ENCODE assay signal across 14 cellular contexts in genomic region chr5:96750110-96750822, GRCh38. TPM values are rescaled to one million over a fixed set of nuclear protein-coding genes. Genes with fewer than 3 reads are reported as not detected.
DNase-seq lines count a peak whose midpoint lies in the region; ATAC-seq and TF ChIP-seq lines count a peak whose summit lies in the region.
"Had no signal": no experiment of that assay in that cellular context is flagged by ENCODE, and none has a peak within 500 bp of the region (broad histone marks: within the 10 kb centered on the region; RNA-seq: fewer than 3 reads in every experiment).

No MANE protein-coding gene starts in this region.

- H3K4me1 Mint-ChIP-seq in activated CD4-positive, alpha-beta T cell treated with anti-CD3 and anti-CD28 coated beads for 36 hours = peaks cover 26% of the 10 kb centered on the region
- H3K4me1 Mint-ChIP-seq in Caco-2 (ENCODE audit: low read depth, unreplicated experiment) = peaks cover 12% of the 10 kb centered on the region
- peaks cover 46% of the 10 kb centered on the region for H3K4me1 Mint-ChIP-seq in neural progenitor cell
- H3K4me1 Mint-ChIP-seq: CD14-positive monocyte, H9 had no signal

- TF ChIP-seq CTCF in Caco-2 (IDR thresholded peaks at IDR 0.05; ENCODE audit: insufficient read depth in 1 of 2, low read depth in 1 of 2, low read length in 1 of 2, severe bottlenecking in 1 of 2, unreplicated experiment in 1 of 2) (no peak), neural progenitor cell (IDR thresholded peaks at IDR 0.05) (no peak)

- no peaks in the 10 kb centered on the region for H3K27me3 Mint-ChIP-seq in activated CD4-positive, alpha-beta T cell treated with anti-CD3 and anti-CD28 coated beads for 36 hours
- H3K27me3 Mint-ChIP-seq in Caco-2 (ENCODE audit: insufficient read depth, unreplicated experiment) (no peaks in the 10 kb centered on the region), neural progenitor cell (ENCODE audit: insufficient read depth, low read depth) (no peaks in the 10 kb centered on the region)

- intact Hi-C loops in activated CD4-positive, alpha-beta T cell treated with anti-CD3 and anti-CD28 coated beads for 36 hours (cut with DNase I, micrococcal nuclease) = loop anchor here (5.0 to 10.0 kb wide), 2 partner anchors 138 to 405 kb away; no protein-coding TSS in a partner anchor
- intact Hi-C loops in Caco-2 (cut with micrococcal nuclease; ENCODE audit: unreplicated experiment) = loop anchor here (5.0 to 10.0 kb wide), 4 partner anchors 138 to 405 kb away; partner anchors contain the start of gene LIX1

- no peaks in the 10 kb centered on the region for H3K79me2 ChIP-seq in neural progenitor cell (ENCODE audit: low read depth)

- H3K4me2 ChIP-seq in neural progenitor cell = no peak overlapping the region

- H3K27me3 ChIP-seq in Caco-2 (replicated peaks; ENCODE audit: control insufficient read depth, insufficient read depth, low read length) (no peaks in the 10 kb centered on the region), neural progenitor cell (no peaks in the 10 kb centered on the region), subcutaneous abdominal adipose tissue (ENCODE audit: control insufficient read depth in 5 of 5, insufficient read depth in 4 of 5, low read length in 5 of 5) (no peaks in the 10 kb centered on the region)

- H2AFZ ChIP-seq in neural progenitor cell (replicated peaks) = no peak overlapping the region

- peaks cover 33% of the 10 kb centered on the region for H3K36me3 Mint-ChIP-seq in activated CD4-positive, alpha-beta T cell treated with anti-CD3 and anti-CD28 coated beads for 36 hours (ENCODE audit: low read depth)
- H3K36me3 Mint-ChIP-seq in Caco-2 (ENCODE audit: insufficient read depth, unreplicated experiment) (peaks cover 76% of the 10 kb centered on the region), neural progenitor cell (peaks cover 16% of the 10 kb centered on the region)

- no TSS peak for BruUV-seq in Caco-2 (replicated peaks; lab: Mats Ljungman, UMichigan)

- peak; percentile 66 for ATAC-seq in activated CD4-positive, alpha-beta T cell treated with anti-CD3 and anti-CD28 coated beads for 36 hours
- no peak for ATAC-seq in GM21786 (IDR thresholded peaks at IDR 0.05; ENCODE audit: unreplicated experiment)
- ATAC-seq: CD8-positive, alpha-beta T cell; GM12878; HepG2 had no signal

- H3K4me3 ChIP-seq in Caco-2 (ENCODE audit: low read depth, low read length) = no peak overlapping the region
- no peak overlapping the region for H3K4me3 ChIP-seq in neural progenitor cell
- H3K4me3 ChIP-seq in subcutaneous abdominal adipose tissue (ENCODE audit: low read depth in 1 of 5, low read length in 5 of 5) = no peak overlapping the region
- H3K4me3 ChIP-seq: GM12878 had no signal

- POLR2A ChIA-PET in activated CD4-positive, alpha-beta T cell treated with anti-CD3 and anti-CD28 coated beads for 36 hours (lab: Charles Lee) = interaction anchor here (0.6 kb wide), 1 partner anchor 87 kb away, joined by 4 read pairs; no protein-coding TSS in a partner anchor
- POLR2A ChIA-PET in Caco-2 (lab: Charles Lee) = no interaction called here

- H3K27ac ChIP-seq in neural progenitor cell (no peak overlapping the region), subcutaneous abdominal adipose tissue (ENCODE audit: low read depth, low read length) (peak overlapping the region; percentile 37)
- H3K27ac ChIP-seq: 22Rv1 had no signal

- no peak overlapping the region for H3K4me3 Mint-ChIP-seq in activated CD4-positive, alpha-beta T cell treated with anti-CD3 and anti-CD28 coated beads for 36 hours
- H3K4me3 Mint-ChIP-seq in Caco-2 (ENCODE audit: unreplicated experiment) (no peak overlapping the region), neural progenitor cell (no peak overlapping the region)
- H3K4me3 Mint-ChIP-seq: CD14-positive monocyte; CD8-positive, alpha-beta T cell; H9 had no signal

- peaks cover 3% of the 10 kb centered on the region; the same call in 1 of the 2 replicates for H3K36me3 ChIP-seq in Caco-2 (ENCODE audit: control insufficient read depth, insufficient read depth, low read length)
- H3K36me3 ChIP-seq in neural progenitor cell = no peaks in the 10 kb centered on the region
- peaks cover 66 to 89% (median 88%) of the 10 kb centered on the region in 5 donors for H3K36me3 ChIP-seq in subcutaneous abdominal adipose tissue (ENCODE audit: control insufficient read depth in 5 of 5, insufficient read depth in 5 of 5, low read length in 5 of 5)

- CTCF ChIA-PET in activated CD4-positive, alpha-beta T cell treated with anti-CD3 and anti-CD28 coated beads for 36 hours (lab: Charles Lee) = interaction anchor here (0.6 to 1.6 kb wide), 9 partner anchors 28 to 413 kb away, joined by 3 to 5 read pairs (median 3); no protein-coding TSS in a partner anchor
- CTCF ChIA-PET in Caco-2 (lab: Charles Lee) = no interaction called here

- H3K9ac ChIP-seq in neural progenitor cell (no peak overlapping the region), subcutaneous abdominal adipose tissue (ENCODE audit: low read length in 5 of 5) (no peak overlapping the region)

- no peaks in the 10 kb centered on the region for H3K9me3 Mint-ChIP-seq in activated CD4-positive, alpha-beta T cell treated with anti-CD3 and anti-CD28 coated beads for 36 hours (ENCODE audit: low read depth)
- H3K9me3 Mint-ChIP-seq in Caco-2 (ENCODE audit: unreplicated experiment) (no peaks in the 10 kb centered on the region), neural progenitor cell (no peaks in the 10 kb centered on the region)
- H3K9me3 Mint-ChIP-seq: CD14-positive monocyte; CD8-positive, alpha-beta T cell; H9 had no signal

- H3F3A ChIP-seq in neural progenitor cell (ENCODE audit: low read depth) = peaks cover 6% of the 10 kb centered on the region

- no peak for DNase-seq in activated CD4-positive, alpha-beta T cell treated with anti-CD3 and anti-CD28 coated beads for 36 hours
- no peak for DNase-seq in activated CD4-positive, alpha-beta T cell treated with anti-CD3 and anti-CD28 coated beads for 4 hours
- no peak for DNase-seq in Caco-2
- DNase-seq in neural progenitor cell (ENCODE audit: low spot score) = no peak
- DNase-seq in stimulated activated CD4-positive, alpha-beta T cell treated with anti-CD3 and anti-CD28 coated beads, Interleukin-1b, Interleukin-23, amount 100 ng/mL, for 48 hours = no peak
- DNase-seq: CD8-positive, alpha-beta T cell; GOT3; H9 had no signal

- H3K9me3 ChIP-seq in Caco-2 (no peaks in the 10 kb centered on the region), neural progenitor cell (ENCODE audit: low read depth) (no peaks in the 10 kb centered on the region), subcutaneous abdominal adipose tissue (ENCODE audit: control insufficient read depth in 5 of 5, low read length in 5 of 5) (no peaks in the 10 kb centered on the region)

- H4K20me1 ChIP-seq in neural progenitor cell (ENCODE audit: low read depth) = no peaks in the 10 kb centered on the region

- peak overlapping the region; percentile 73 for H3K27ac Mint-ChIP-seq in activated CD4-positive, alpha-beta T cell treated with anti-CD3 and anti-CD28 coated beads for 36 hours
- H3K27ac Mint-ChIP-seq in Caco-2 (ENCODE audit: unreplicated experiment) (peak overlapping the region; percentile 48), neural progenitor cell (peak overlapping the region; percentile 89)
- H3K27ac Mint-ChIP-seq: H9 had no signal

- H3K4me1 ChIP-seq in Caco-2 (peaks cover 8% of the 10 kb centered on the region), neural progenitor cell (no peaks in the 10 kb centered on the region), subcutaneous abdominal adipose tissue (ENCODE audit: control insufficient read depth in 5 of 5, insufficient read depth in 5 of 5, low read length in 5 of 5) (peaks cover 0 to 12% (median 10%) of the 10 kb centered on the region in 5 donors)

RNA-seq across cellular contexts. Expression of gene ERAP1, which starts 57.5 kb away (rescaled TPM):
- 10 to 100 TPM; 56.4 to 98.7 TPM for total RNA-seq in activated CD4-positive, alpha-beta T cell treated with anti-CD3 and anti-CD28 coated beads for 36 hours
- total RNA-seq in Caco-2 (2022) (31.8 and 32.0 TPM in 2 replicates), neural progenitor cell (ENCODE audit: low replicate concordance) (17.2 and 21.5 TPM in 2 replicates)
